Comparison of ENCODE assay signal across 8 cellular contexts in the genomic region with DNA sequence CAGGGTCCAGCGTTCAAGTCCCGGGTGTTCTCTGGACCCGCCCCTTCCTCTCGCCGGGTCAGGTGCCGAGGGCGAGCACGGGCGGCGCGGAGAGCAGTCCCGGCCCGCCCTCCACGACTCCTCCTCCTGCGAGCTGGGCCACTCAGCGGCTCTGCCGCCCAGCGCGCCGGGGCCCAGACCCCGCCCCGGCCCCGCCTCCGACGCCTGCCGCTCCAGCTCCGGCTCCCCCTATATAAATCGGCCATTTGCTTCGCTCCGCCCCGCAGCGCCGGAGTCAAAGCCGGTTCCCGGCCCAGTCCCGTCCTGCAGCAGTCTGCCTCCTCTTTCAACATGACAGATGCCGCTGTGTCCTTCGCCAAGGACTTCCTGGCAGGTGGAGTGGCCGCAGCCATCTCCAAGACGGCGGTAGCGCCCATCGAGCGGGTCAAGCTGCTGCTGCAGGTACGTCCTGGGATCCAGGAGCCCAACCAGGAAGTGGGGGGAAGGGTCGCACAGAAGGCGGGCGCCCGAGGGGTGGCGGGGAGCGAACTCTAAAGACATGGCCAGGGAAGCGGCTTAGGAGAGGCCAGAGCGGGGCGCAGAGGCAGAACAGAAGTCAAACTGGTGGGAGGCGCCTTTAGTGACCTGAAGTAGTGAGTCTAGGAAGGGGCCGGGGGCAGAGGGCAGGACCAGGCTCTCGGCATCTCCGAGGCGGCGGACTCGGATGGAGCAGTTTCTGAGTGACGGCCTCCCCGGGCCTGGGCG. TPM values are rescaled to one million over a fixed set of nuclear protein-coding genes. Genes with fewer than 3 reads are reported as not detected.
A peak's percentile ranks its signal among the peaks of the same experiment; 100 is the strongest.
DNase-seq lines count a peak whose midpoint lies in the region; ATAC-seq and TF ChIP-seq lines count a peak whose summit lies in the region.

A gene (plus strand): TSS at position 259 of the 744 bp plus-strand sequence. CDS start 72 bp downstream, at position 331.

- H3K9me3 ChIP-seq in right atrium auricular region (no peaks in the 10 kb centered on the region), vagina (no peaks in the 10 kb centered on the region)

- in situ Hi-C loops in GM13977 (cut with MboI; ENCODE audit: low pct_unique_long_range_greater_than_20kb, low sequenced_read_pairs, unreplicated experiment) = no loop called here

- peak within 1 kb of the TSS; percentile 72 to 77 for H3K4me3 ChIP-seq in right atrium auricular region
- H3K4me3 ChIP-seq in rectal smooth muscle tissue (ENCODE audit: low read length) = peak within 1 kb of the TSS; percentile 84
- H3K4me3 ChIP-seq in vagina = peak within 1 kb of the TSS; percentile 67 to 72

- H3K27me3 ChIP-seq in right atrium auricular region (no peaks in the 10 kb centered on the region), rectal smooth muscle tissue (ENCODE audit: control insufficient read depth, insufficient read depth, low read length) (no peaks in the 10 kb centered on the region), vagina (no peaks in the 10 kb centered on the region)

- peak in 1 of 2 donors; percentile 68 for TF ChIP-seq POLR2A in vagina (IDR thresholded peaks at IDR 0.05)

- DNase-seq in GM13977 (ENCODE audit: low spot score) (peak; percentile 88), NCI-H146 (lab: John Stamatoyannopoulos, UW) (peak; percentile 86), T-helper 2 cell (peak; percentile 68 to 92 (median 75)), right atrium auricular region (ENCODE audit: low spot score) (peak; percentile 78), vagina (ENCODE audit: extremely low spot score in 2 of 2) (peak in 1 of 2 donors; percentile 90)

- ATAC-seq in HG02798 (IDR thresholded peaks at IDR 0.05; ENCODE audit: poor library complexity, unreplicated experiment) = peak; percentile 93

- H3K9ac ChIP-seq in rectal smooth muscle tissue (ENCODE audit: low read length) = peak within 1 kb of the TSS; percentile 89

- H3K36me3 ChIP-seq in right atrium auricular region = peaks cover 22% of the 10 kb centered on the region
- H3K36me3 ChIP-seq in rectal smooth muscle tissue (ENCODE audit: control insufficient read depth, insufficient read depth, low read length) = peaks cover 2% of the 10 kb centered on the region
- peaks cover 0 to 10% of the 10 kb centered on the region in 2 donors for H3K36me3 ChIP-seq in vagina

- H3K4me1 ChIP-seq in right atrium auricular region = peaks cover 0 to 4% of the 10 kb centered on the region in 2 donors
- H3K4me1 ChIP-seq in rectal smooth muscle tissue (ENCODE audit: control insufficient read depth, insufficient read depth, low read length) = no peaks in the 10 kb centered on the region
- no peaks in the 10 kb centered on the region for H3K4me1 ChIP-seq in vagina

- TF ChIP-seq CTCF in GM13977 (IDR thresholded peaks at IDR 0.05; ENCODE audit: extremely low read depth, insufficient read depth, missing control alignments) = no peak
- no peak for TF ChIP-seq CTCF in right atrium auricular region (IDR thresholded peaks at IDR 0.05)
- TF ChIP-seq CTCF in vagina (IDR thresholded peaks at IDR 0.05) = no peak

- H3K27ac ChIP-seq in angular gyrus (ENCODE audit: low read depth, low read length) = peak within 1 kb of the TSS; percentile 82
- peak within 1 kb of the TSS; percentile 95 to 96 for H3K27ac ChIP-seq in right atrium auricular region
- peak within 1 kb of the TSS; percentile 95 for H3K27ac ChIP-seq in rectal smooth muscle tissue (ENCODE audit: low read depth, low read length)
- peak within 1 kb of the TSS; percentile 93 for H3K27ac ChIP-seq in vagina

- intact Hi-C loops in vagina (cut with DNase I) = no loop called here

RNA-seq across cellular contexts. Expression of the gene that starts here (rescaled TPM):
- 100 to 1,000 TPM; 134 to 174 TPM for total RNA-seq in right atrium auricular region
- 303 TPM for total RNA-seq in vagina
